ENCODE assay signal across 17 cellular contexts in genomic region chr10:78038791-78039547, GRCh38. TPM values are rescaled to one million over a fixed set of nuclear protein-coding genes. Genes with fewer than 3 reads are reported as not detected.
DNase-seq lines count a peak whose midpoint lies in the region; ATAC-seq and TF ChIP-seq lines count a peak whose summit lies in the region.
"Had no signal": no experiment of that assay in that cellular context is flagged by ENCODE, and none has a peak within 500 bp of the region (broad histone marks: within the 10 kb centered on the region; RNA-seq: fewer than 3 reads in every experiment).

No MANE protein-coding gene starts in this region.

- H3K4me3 ChIP-seq in CD4-positive, alpha-beta memory T cell (ENCODE audit: low read length in 2 of 2), result no peak overlapping the region
- no peak overlapping the region for H3K4me3 ChIP-seq in mesenchymal stem cell (ENCODE audit: insufficient read depth in 1 of 2, low read depth in 1 of 2, low read length in 2 of 2)
- H3K4me3 ChIP-seq in MM.1S (ENCODE audit: low read length), result no peak overlapping the region
- H3K4me3 ChIP-seq: uterus had no signal

- no peak for TF ChIP-seq CTCF in H9 (conservative IDR thresholded peaks at IDR 0.05)
- TF ChIP-seq CTCF in MM.1S (IDR thresholded peaks at IDR 0.05; ENCODE audit: low read length), result no peak

- H3K9ac ChIP-seq in H9 (ENCODE audit: extremely low read depth, insufficient read length, low read length) (no peak overlapping the region), mesenchymal stem cell (ENCODE audit: low read length) (peak overlapping the region; percentile 19), MM.1S (ENCODE audit: low read length) (no peak overlapping the region)

- H2AK5ac ChIP-seq in H9 (ENCODE audit: insufficient read length, low read length), result no peak overlapping the region
- no peak overlapping the region for H2AK5ac ChIP-seq in mesenchymal stem cell (ENCODE audit: low read length, severe bottlenecking)

- peaks cover 3% of the 10 kb centered on the region for H3K79me1 ChIP-seq in H9 (ENCODE audit: insufficient read depth, low read depth, low read length, poor library complexity, severe bottlenecking)
- peaks cover 11% of the 10 kb centered on the region for H3K79me1 ChIP-seq in mesenchymal stem cell (replicated peaks; ENCODE audit: low read length, poor library complexity, severe bottlenecking)

- CTCF ChIA-PET in CD4-positive, alpha-beta memory T cell (lab: Charles Lee; ENCODE audit: partially characterized antibody), result interaction anchor here (3.3 kb wide), 1 partner anchor 8 kb away, joined by 49 read pairs; no protein-coding TSS in a partner anchor

- POLR2A ChIA-PET in CD4-positive, alpha-beta memory T cell (lab: Charles Lee; ENCODE audit: partially characterized antibody), result interaction anchor here (1.3 kb wide), 1 partner anchor 9 kb away, joined by 4 read pairs; the partner anchor contains the start of gene POLR3A

- H3K4ac ChIP-seq in H9 (ENCODE audit: low read depth, low read length), result no peak overlapping the region
- no peak overlapping the region for H3K4ac ChIP-seq in mesenchymal stem cell (ENCODE audit: low read depth in 1 of 2, low read length in 2 of 2)

- H3K27ac Mint-ChIP-seq in CD4-positive, alpha-beta memory T cell, result peak overlapping the region in 4 of 7 donors; percentile 13 to 76 (median 58)
- H3K27ac Mint-ChIP-seq in H9, result peak overlapping the region in 2 of 3 experiments; percentile 7 to 88; a peak in 5 of 7 replicates
- H3K27ac Mint-ChIP-seq in activated T-helper 17 cell treated with anti-CD3 and anti-CD28 coated beads, Interleukin-2, amount 50 U/mL, for 72 hours, result peak overlapping the region; percentile 58

- no peak overlapping the region for H2BK12ac ChIP-seq in H9 (ENCODE audit: insufficient read length, low read depth, low read length)
- no peak overlapping the region for H2BK12ac ChIP-seq in mesenchymal stem cell (ENCODE audit: low read length in 2 of 2)

- H2BK5ac ChIP-seq in H9 (ENCODE audit: insufficient read length, low read length) (no peak overlapping the region), mesenchymal stem cell (ENCODE audit: low read depth, low read length, poor library complexity, severe bottlenecking) (no peak overlapping the region)

- no peak overlapping the region for H3K23ac ChIP-seq in H9 (ENCODE audit: insufficient read length, low read depth, low read length)
- H3K23ac ChIP-seq in mesenchymal stem cell (ENCODE audit: low read length in 2 of 2), result peak overlapping the region in 1 of 2 experiments; percentile 26

- WGBS in H9 (ENCODE audit: extremely low coverage, insufficient read length, low lambda C conversion rate), result no CpG with 5 or more reads among the region's 5 CpGs
- WGBS in mesenchymal stem cell, result 93% methylated on average over 4 of the region's 5 CpGs

- H2AFZ ChIP-seq in H9 (ENCODE audit: low read length) (no peak overlapping the region), mesenchymal stem cell (ENCODE audit: low read depth, low read length) (no peak overlapping the region), MM.1S (ENCODE audit: low read length) (no peak overlapping the region)

- H4K91ac ChIP-seq in H9 (ENCODE audit: insufficient read length, low read depth, low read length) (no peak overlapping the region), mesenchymal stem cell (ENCODE audit: low read length) (no peak overlapping the region)

- H3K4me1 ChIP-seq in CD4-positive, alpha-beta memory T cell (ENCODE audit: insufficient read depth, low read length), result peaks cover 55% of the 10 kb centered on the region
- H3K4me1 ChIP-seq in H9 (ENCODE audit: insufficient read depth, low read length) (peaks cover 2% of the 10 kb centered on the region; the same call in 1 of the 2 replicates), mesenchymal stem cell (ENCODE audit: control insufficient read depth, insufficient read depth, low read depth, low read length) (peaks cover 10% of the 10 kb centered on the region), MM.1S (ENCODE audit: low read length) (peaks cover 31% of the 10 kb centered on the region)

- no peaks in the 10 kb centered on the region for H3K27me3 Mint-ChIP-seq in CD4-positive, alpha-beta memory T cell
- no peaks in the 10 kb centered on the region; the same call in 1 of the 2 replicates for H3K27me3 Mint-ChIP-seq in H9 (ENCODE audit: low read depth)
- H3K27me3 Mint-ChIP-seq in activated T-helper 17 cell treated with anti-CD3 and anti-CD28 coated beads, Interleukin-2, amount 50 U/mL, for 72 hours, result no peaks in the 10 kb centered on the region
- H3K27me3 Mint-ChIP-seq: memory B cell had no signal

- H3T11ph ChIP-seq in H9 (ENCODE audit: low read length), result no peak overlapping the region

- H3K56ac ChIP-seq in H9 (ENCODE audit: insufficient read length, low read depth, low read length), result no peak overlapping the region

- no peak overlapping the region for H2BK20ac ChIP-seq in H9 (ENCODE audit: low read depth, low read length, poor library complexity, severe bottlenecking)

- no peak overlapping the region for H4K8ac ChIP-seq in H9 (replicated peaks; ENCODE audit: insufficient read length, low read depth, low read length)
- H4K8ac ChIP-seq in mesenchymal stem cell (ENCODE audit: low read length), result peak overlapping the region; percentile 31

- no peak overlapping the region for H4K5ac ChIP-seq in H9 (ENCODE audit: insufficient read length, low read depth, low read length)

- no peak for DNase-seq in CD4-positive, alpha-beta memory T cell
- DNase-seq in H9, result no peak
- no peak for DNase-seq in mesenchymal stem cell
- no peak for DNase-seq in MM.1S
- DNase-seq: activated naive CD4-positive, alpha-beta T cell treated with Interleukin-2 at 50 U/mL for 16 hours; C1 segment of cervical spinal cord; DMS79 treated with DMSO at 0.1 percent for 48 hours; NCI-H1048; NK-92 treated with Interleukin-12 subunit alpha and Interleukin-12 subunit beta, amount 100 ng/mL, for 24 hours; SHP77; stimulated activated naive CD4-positive, alpha-beta T cell; T1000; uterus had no signal

- intact Hi-C loops in CD4-positive, alpha-beta memory T cell (cut with micrococcal nuclease), result loop anchor here (10.0 kb wide), 2 partner anchors 1286 to 1406 kb away; partner anchors contain the start of gene ZCCHC24

- no peak overlapping the region for H3K27ac ChIP-seq in CD4-positive, alpha-beta memory T cell (ENCODE audit: low read depth, low read length)
- no peak overlapping the region for H3K27ac ChIP-seq in H9 (ENCODE audit: insufficient read length, low read depth, low read length)
- H3K27ac ChIP-seq in mesenchymal stem cell (ENCODE audit: low read length, poor library complexity, severe bottlenecking), result no peak overlapping the region
- no peak overlapping the region for H3K27ac ChIP-seq in MM.1S (ENCODE audit: low read length)

- H3F3A ChIP-seq in MM.1S (ENCODE audit: insufficient read depth, low read length), result peaks cover 73% of the 10 kb centered on the region

- no peak overlapping the region for H3K14ac ChIP-seq in H9 (ENCODE audit: insufficient read depth, low read length)
- no peak overlapping the region for H3K14ac ChIP-seq in mesenchymal stem cell (ENCODE audit: low read length in 2 of 2)

- peaks cover 67% of the 10 kb centered on the region for H3K36me3 ChIP-seq in CD4-positive, alpha-beta memory T cell (ENCODE audit: insufficient read depth, low read length)
- H3K36me3 ChIP-seq in mesenchymal stem cell (ENCODE audit: control insufficient read depth in 1 of 2, insufficient read depth in 2 of 2, low read depth in 1 of 2, low read length in 2 of 2) (peaks cover 45 to 89% of the 10 kb centered on the region in 2 experiments), MM.1S (replicated peaks; ENCODE audit: insufficient read depth, low read length) (peaks cover 40% of the 10 kb centered on the region)
- H3K36me3 ChIP-seq: uterus had no signal

- H2BK120ac ChIP-seq in H9 (ENCODE audit: low read depth, low read length, poor library complexity, severe bottlenecking) (no peak overlapping the region), mesenchymal stem cell (ENCODE audit: low read depth, low read length) (no peak overlapping the region)

- peaks cover 5% of the 10 kb centered on the region for H3K23me2 ChIP-seq in H9 (ENCODE audit: insufficient read length, low read depth, low read length, poor library complexity, severe bottlenecking)

- H3K9me3 ChIP-seq in CD4-positive, alpha-beta memory T cell (ENCODE audit: control insufficient read depth in 1 of 2, low read length in 2 of 2), result no peaks in the 10 kb centered on the region
- no peaks in the 10 kb centered on the region for H3K9me3 ChIP-seq in H9 (ENCODE audit: control insufficient read depth, low read depth, low read length)
- no peaks in the 10 kb centered on the region for H3K9me3 ChIP-seq in mesenchymal stem cell (ENCODE audit: control insufficient read depth, low read length)
- no peaks in the 10 kb centered on the region for H3K9me3 ChIP-seq in MM.1S (replicated peaks; ENCODE audit: insufficient read depth, low read length)
- H3K9me3 ChIP-seq: uterus had no signal

- H3K79me2 ChIP-seq in H9 (ENCODE audit: insufficient read depth, low read length) (peaks cover 26% of the 10 kb centered on the region), MM.1S (ENCODE audit: low read length) (peaks cover 78% of the 10 kb centered on the region)

- peaks cover 5% of the 10 kb centered on the region for H4K20me1 ChIP-seq in H9 (ENCODE audit: control insufficient read depth, insufficient read depth, insufficient read length)
- H4K20me1 ChIP-seq in MM.1S (ENCODE audit: insufficient read depth, low read length), result peaks cover 58% of the 10 kb centered on the region

- H3K18ac ChIP-seq in H9 (ENCODE audit: insufficient read length, low read depth, low read length), result no peak overlapping the region
- no peak overlapping the region for H3K18ac ChIP-seq in mesenchymal stem cell (ENCODE audit: low read depth in 1 of 2, low read length in 2 of 2)

- no peaks in the 10 kb centered on the region for H3K9me2 ChIP-seq in MM.1S (replicated peaks; ENCODE audit: insufficient read depth, low read length)

- H2BK15ac ChIP-seq in H9 (ENCODE audit: low read depth, low read length), result no peak overlapping the region
- no peak overlapping the region for H2BK15ac ChIP-seq in mesenchymal stem cell (ENCODE audit: low read depth, poor library complexity, severe bottlenecking)

- H3K4me3 Mint-ChIP-seq in CD4-positive, alpha-beta memory T cell, result peak overlapping the region in 4 of 8 donors; percentile 13 to 39 (median 25)
- peak overlapping the region; percentile 47 to 53 for H3K4me3 Mint-ChIP-seq in H9
- H3K4me3 Mint-ChIP-seq in activated T-helper 17 cell treated with anti-CD3 and anti-CD28 coated beads, Interleukin-2, amount 50 U/mL, for 72 hours, result peak overlapping the region; percentile 35
- H3K4me3 Mint-ChIP-seq: memory B cell had no signal

- ATAC-seq in activated T-helper 17 cell treated with anti-CD3 and anti-CD28 coated beads, Interleukin-2, amount 50 U/mL, for 72 hours (replicated peaks), result no peak
- ATAC-seq in HG03469 (IDR thresholded peaks at IDR 0.05; ENCODE audit: unreplicated experiment), result no peak
- no peak for ATAC-seq in esophagus mucosa

- peaks cover 45 to 81% (median 56%) of the 10 kb centered on the region in 4 donors for H3K4me1 Mint-ChIP-seq in CD4-positive, alpha-beta memory T cell
- H3K4me1 Mint-ChIP-seq in H9, result peaks cover 71 to 73% of the 10 kb centered on the region in 2 experiments
- peaks cover 60% of the 10 kb centered on the region for H3K4me1 Mint-ChIP-seq in activated T-helper 17 cell treated with anti-CD3 and anti-CD28 coated beads, Interleukin-2, amount 50 U/mL, for 72 hours

- H3K9me3 Mint-ChIP-seq in CD4-positive, alpha-beta memory T cell, result no peaks in the 10 kb centered on the region
- H3K9me3 Mint-ChIP-seq in H9, result no peaks in the 10 kb centered on the region; a peak in 1 of 5 replicates
- H3K9me3 Mint-ChIP-seq in activated T-helper 17 cell treated with anti-CD3 and anti-CD28 coated beads, Interleukin-2, amount 50 U/mL, for 72 hours, result no peaks in the 10 kb centered on the region
- H3K9me3 Mint-ChIP-seq: memory B cell had no signal

- H3K4me2 ChIP-seq in H9 (ENCODE audit: insufficient read depth, insufficient read length, low read length) (peak overlapping the region; percentile 20), mesenchymal stem cell (ENCODE audit: low read length, poor library complexity, severe bottlenecking) (no peak overlapping the region), MM.1S (ENCODE audit: low read depth, low read length) (no peak overlapping the region)

- H3K27me3 ChIP-seq in CD4-positive, alpha-beta memory T cell (ENCODE audit: insufficient read depth, low read length), result no peaks in the 10 kb centered on the region
- H3K27me3 ChIP-seq in H9 (ENCODE audit: insufficient read depth, low read length), result no peaks in the 10 kb centered on the region
- H3K27me3 ChIP-seq in mesenchymal stem cell (ENCODE audit: control insufficient read depth in 1 of 2, insufficient read depth in 1 of 2, low read length in 2 of 2), result no peaks in the 10 kb centered on the region
- no peaks in the 10 kb centered on the region for H3K27me3 ChIP-seq in MM.1S (replicated peaks; ENCODE audit: insufficient read depth, low read length)
- H3K27me3 ChIP-seq: uterus had no signal

- peaks cover 61 to 84% of the 10 kb centered on the region in 2 donors for H3K36me3 Mint-ChIP-seq in CD4-positive, alpha-beta memory T cell
- peaks cover 71 to 94% (median 85%) of the 10 kb centered on the region in 3 experiments for H3K36me3 Mint-ChIP-seq in H9 (ENCODE audit: insufficient read depth in 1 of 3, low read depth in 3 of 3)
- H3K36me3 Mint-ChIP-seq in activated T-helper 17 cell treated with anti-CD3 and anti-CD28 coated beads, Interleukin-2, amount 50 U/mL, for 72 hours (ENCODE audit: low read depth), result peaks cover 96% of the 10 kb centered on the region

RNA-seq across cellular contexts. Expression of gene RPS24, which starts 5.3 kb away (rescaled TPM):
- 1,000 to 10,000 TPM; 1,748 to 1,885 TPM for total RNA-seq in CD4-positive, alpha-beta memory T cell
- 100 to 1,000 TPM; 778 to 921 TPM for polyA plus RNA-seq in CD4-positive, alpha-beta memory T cell
- total RNA-seq in H9 (2021) (1,949 and 1,966 TPM in 2 replicates), esophagus mucosa (1,500 TPM)
- 1,000 to 10,000 TPM in 1 of 2 donors, 100 to 1,000 TPM in 1; 890 to 1,474 TPM for total RNA-seq in activated T-helper 17 cell treated with anti-CD3 and anti-CD28 coated beads, Interleukin-2, amount 50 U/mL, for 72 hours
- polyA plus RNA-seq in mesenchymal stem cell (2013, experiment 1 of 2), result 3,857 TPM
- 3,991 TPM for polyA plus RNA-seq in mesenchymal stem cell (2013, experiment 2 of 2)

RNA-seq across cellular contexts. Expression of gene POLR3A, which starts 9.7 kb away (rescaled TPM):
- total RNA-seq in CD4-positive, alpha-beta memory T cell, result 10 to 100 TPM; 16.9 to 17.6 TPM
- 1 to 10 TPM; 4.5 to 9.6 TPM for polyA plus RNA-seq in CD4-positive, alpha-beta memory T cell
- 37.6 and 38.0 TPM in 2 replicates for total RNA-seq in H9 (2021)
- total RNA-seq in activated T-helper 17 cell treated with anti-CD3 and anti-CD28 coated beads, Interleukin-2, amount 50 U/mL, for 72 hours, result 10 to 100 TPM; 16.0 to 24.2 TPM
- 8.4 TPM for polyA plus RNA-seq in mesenchymal stem cell (2013, experiment 1 of 2)
- polyA plus RNA-seq in mesenchymal stem cell (2013, experiment 2 of 2), result 8.7 TPM
- total RNA-seq in esophagus mucosa, result 8.3 TPM
